ENCODE assay signal across 19 cellular contexts in the genomic region with DNA sequence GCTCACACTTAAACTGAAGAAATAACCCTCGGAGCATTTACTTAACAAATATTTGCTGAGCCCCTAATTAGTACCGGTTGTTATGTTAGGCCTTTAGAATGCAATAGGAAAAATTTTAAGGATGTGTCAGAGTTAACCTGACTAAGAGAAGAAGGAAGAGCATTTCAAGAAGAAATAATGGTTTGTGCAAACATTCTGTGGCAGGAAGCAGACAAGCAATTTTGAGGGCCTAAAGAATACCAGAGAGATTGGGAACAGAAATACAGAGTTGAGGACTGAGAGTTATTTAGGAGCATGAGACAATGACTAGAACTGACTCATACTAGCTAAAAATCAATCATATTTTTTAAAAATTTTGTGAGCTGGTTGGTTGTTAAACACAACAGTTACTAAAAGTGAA.
DNase-seq lines count a peak whose midpoint lies in the region; ATAC-seq and TF ChIP-seq lines count a peak whose summit lies in the region.
"Had no signal": no experiment of that assay in that cellular context is flagged by ENCODE, and none has a peak within 500 bp of the region (broad histone marks: within the 10 kb centered on the region; RNA-seq: fewer than 3 reads in every experiment).

No MANE protein-coding gene starts in this region.

- no peak overlapping the region for H3K4me3 ChIP-seq in astrocyte of the spinal cord (ENCODE audit: low read depth, low read length)
- H3K4me3 ChIP-seq: breast epithelium, thoracic aorta had no signal

- in situ Hi-C loops in astrocyte of the spinal cord (cut with HindIII; ENCODE audit: low sequenced_read_pairs): no loop called here

- DNase-seq in AG20443 (ENCODE audit: low spot score) (peak; percentile 42), HT1080 (ENCODE audit: low read depth) (peak; percentile 41), astrocyte of the spinal cord (ENCODE audit: low read depth, low spot score) (peak; percentile 66), iris pigment epithelial cell (ENCODE audit: low read depth) (peak; percentile 69), head of caudate nucleus (no peak)
- DNase-seq: activated T-cell treated with anti-CD3 and anti-CD28 coated beads, Interleukin-2, amount 50 U/mL, for 72 hours; AML-193; H7; NCI-H187; NK-92 treated with Interleukin-12 subunit alpha and Interleukin-12 subunit beta, amount 100 ng/mL, for 24 hours; T1000 had no signal

- ATAC-seq in HG02642 (IDR thresholded peaks at IDR 0.05; ENCODE audit: poor library complexity, unreplicated experiment): no peak
- ATAC-seq in GM18517 (IDR thresholded peaks at IDR 0.05; ENCODE audit: unreplicated experiment): no peak
- ATAC-seq in HG02852 (IDR thresholded peaks at IDR 0.05; ENCODE audit: unreplicated experiment): no peak
- ATAC-seq: activated CD4-positive, CD25-positive, alpha-beta regulatory T cell treated with anti-CD3 and anti-CD28 coated beads, Interleukin-2, amount 50 U/mL, for 24 hours; activated naive CD4-positive, alpha-beta T cell treated with anti-CD3 and anti-CD28 coated beads, Interleukin-2, amount 50 U/mL, for 72 hours; activated T-cell treated with anti-CD3 and anti-CD28 coated beads, Interleukin-2, amount 50 U/mL, for 72 hours; stimulated activated effector memory CD8-positive, alpha-beta T cell treated with anti-CD3 and anti-CD28 coated beads, Interleukin-12 subunit alpha, Interleukin-12 subunit beta, amount 100 ng/mL, for 72 hours had no signal

- no peak for TF ChIP-seq CTCF in astrocyte of the spinal cord (IDR thresholded peaks at IDR 0.05; ENCODE audit: low read depth, low read length)

- intact Hi-C loops in head of caudate nucleus (cut with DNase I): no loop called here

Comparison
In these comparisons a context has a peak if more than half of its experiments do, and no peak if none do; other contexts are left out.
1. DNase-seq: peak in AG20443 (single experiment), HT1080 (single experiment), astrocyte of the spinal cord (single experiment) and iris pigment epithelial cell (single experiment); none in head of caudate nucleus (0 of 42).